In genomic region chr11:35667257-35667656, GRCh38 we compare ENCODE assay signal across 7 cellular contexts. TPM values are rescaled to one million over a fixed set of nuclear protein-coding genes. Genes with fewer than 3 reads are reported as not detected.
"Had no signal": no experiment of that assay in that cellular context is flagged by ENCODE, and none has a peak within 500 bp of the region (broad histone marks: within the 10 kb centered on the region; RNA-seq: fewer than 3 reads in every experiment).

No MANE protein-coding gene starts in this region.

- H3K4me2 ChIP-seq: GM23338 had no signal

- ATAC-seq: GM23338 had no signal

- FAIRE-seq: H1, H54, HTR-8/SVneo had no signal

- H2AFZ ChIP-seq: GM23338 had no signal

- DNase-seq: H9, HCEC 1CT had no signal

- H3K4me3 ChIP-seq: GM23338 had no signal

RNA-seq across cellular contexts. Expression of gene FJX1, which starts 49.0 kb away (rescaled TPM):
- polyA plus RNA-seq: IgD-negative memory B cell had no signal
